Comparison of ENCODE assay signal across 3 cellular contexts in genomic region chr3:29319798-29320197, GRCh38.
TF ChIP-seq lines count a peak whose summit lies in the region.

No MANE protein-coding gene starts in this region.

TF ChIP-seq in SK-N-SH, 30 proteins besides CTCF, POLR2A, EP300 and RAD21:
- TF ChIP-seq CHD2 (IDR thresholded peaks at IDR 0.05; ENCODE audit: low read length, partially characterized antibody) (no peak), NRF1 (IDR thresholded peaks at IDR 0.05; ENCODE audit: low read depth, low read length) (no peak), RXRA (IDR thresholded peaks at IDR 0.05; ENCODE audit: borderline replicate concordance, low read depth) (no peak), TCF12 (IDR thresholded peaks at IDR 0.05) (no peak), FOXJ3 (CRISPR knock-in tag; IDR thresholded peaks at IDR 0.05) (no peak), TAF1 (IDR thresholded peaks at IDR 0.05; ENCODE audit: borderline replicate concordance, low read depth, low read length) (no peak), MXI1 (IDR thresholded peaks at IDR 0.05; ENCODE audit: low read depth, low read length) (no peak), SMC3 (IDR thresholded peaks at IDR 0.05; ENCODE audit: low read depth, low read length) (no peak), FOXM1 (IDR thresholded peaks at IDR 0.05; ENCODE audit: low read depth) (no peak), POLR2AphosphoS5 (IDR thresholded peaks at IDR 0.05; ENCODE audit: low read depth, low read length) (no peak), EZH2phosphoT487 (IDR thresholded peaks at IDR 0.05; ENCODE audit: borderline replicate concordance, low read depth) (no peak)
TF ChIP-seq in SK-N-SH: peak in this region for 0.

TF ChIP-seq in SK-N-SH treated with all-trans-retinoic acid at 6 μM for 48 hours, 23 proteins besides CTCF, POLR2A, EP300 and RAD21:
- no peak for TF ChIP-seq ZC3H10 (CRISPR knock-in tag; IDR thresholded peaks at IDR 0.05)
- no peak for TF ChIP-seq SNAI2 (CRISPR knock-in tag; IDR thresholded peaks at IDR 0.05)
- no peak for TF ChIP-seq ZNF565 (CRISPR knock-in tag; conservative IDR thresholded peaks at IDR 0.05; ENCODE audit: low read depth)
- no peak for TF ChIP-seq CREB5 (CRISPR knock-in tag; IDR thresholded peaks at IDR 0.05; ENCODE audit: low read depth)
- no peak for TF ChIP-seq CSDC2 (CRISPR knock-in tag; IDR thresholded peaks at IDR 0.05)
- no peak for TF ChIP-seq BACH2 (CRISPR knock-in tag; IDR thresholded peaks at IDR 0.05; ENCODE audit: borderline replicate concordance)
- no peak for TF ChIP-seq RARB (CRISPR knock-in tag; IDR thresholded peaks at IDR 0.05)
- TF ChIP-seq TOX (CRISPR knock-in tag; IDR thresholded peaks at IDR 0.05; ENCODE audit: borderline replicate concordance), result no peak
- no peak for TF ChIP-seq ZFP3 (CRISPR knock-in tag; IDR thresholded peaks at IDR 0.05)
- TF ChIP-seq PPARA (CRISPR knock-in tag; IDR thresholded peaks at IDR 0.05; ENCODE audit: borderline replicate concordance), result no peak
- no peak for TF ChIP-seq ARNTL (CRISPR knock-in tag; IDR thresholded peaks at IDR 0.05; ENCODE audit: borderline replicate concordance, low read depth)
- TF ChIP-seq ZNF8 (CRISPR knock-in tag; IDR thresholded peaks at IDR 0.05), result no peak
- no peak for TF ChIP-seq TCF4 (CRISPR knock-in tag; IDR thresholded peaks at IDR 0.05; ENCODE audit: borderline replicate concordance)

TF ChIP-seq in GM12878, 131 proteins besides CTCF, POLR2A, EP300 and RAD21:
- TF ChIP-seq SP1 (IDR thresholded peaks at IDR 0.05; ENCODE audit: low read depth, low read length) (no peak), SIN3A (IDR thresholded peaks at IDR 0.05; ENCODE audit: low read depth, low read length) (no peak), ZNF622 (IDR thresholded peaks at IDR 0.05) (no peak), CEBPZ (IDR thresholded peaks at IDR 0.05; ENCODE audit: low read depth, low read length) (no peak)
TF ChIP-seq in GM12878: peak in this region for 0.
